ENCODE assay signal across 1 cellular context in the genomic region with DNA sequence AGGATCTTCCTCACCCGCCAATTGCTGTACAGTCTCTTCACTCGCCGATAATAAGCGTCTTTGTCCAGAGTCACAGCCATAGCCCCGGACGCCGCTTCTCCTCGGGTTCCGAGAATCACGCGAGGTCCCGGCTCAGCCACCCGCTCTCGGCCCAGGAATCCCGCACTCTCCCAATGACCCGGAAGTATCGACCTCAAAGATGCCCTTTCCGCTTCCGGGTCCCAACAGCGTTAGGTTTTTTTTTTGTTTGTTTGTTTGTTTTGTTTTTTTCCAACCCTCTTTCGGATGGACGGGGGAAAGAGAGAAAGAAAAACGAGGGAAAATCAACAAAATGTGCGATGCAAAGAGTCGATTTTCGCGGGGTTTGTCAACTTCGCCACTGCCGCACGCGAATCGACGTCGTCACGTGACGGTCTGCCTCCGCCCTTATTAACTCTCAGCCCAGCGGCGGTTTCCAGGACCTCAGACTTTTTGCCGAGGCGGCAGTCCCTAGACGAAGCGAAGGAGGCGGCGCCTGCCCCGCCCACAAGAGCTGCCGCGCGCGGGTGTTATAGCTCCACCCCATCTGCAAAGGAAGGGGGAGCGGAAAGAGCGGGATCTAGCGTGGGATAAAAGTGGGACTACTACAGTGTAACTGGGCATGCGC.
A peak's percentile ranks its signal among the peaks of the same experiment; 100 is the strongest.
TF ChIP-seq lines count a peak whose summit lies in the region.

TSS of gene SUPT16H (minus strand) at position 172 of the 646 bp plus-strand sequence. CDS start at position 80, 92 bp downstream.

TF ChIP-seq in H1, 55 proteins besides CTCF, POLR2A, EP300 and RAD21:
- TF ChIP-seq TAF7 (optimal IDR thresholded peaks at IDR 0.05; ENCODE audit: borderline replicate concordance, low read depth, low read length) (peak; percentile 33), KDM4A (IDR thresholded peaks at IDR 0.05; ENCODE audit: low read depth, low read length, severe bottlenecking) (peak; percentile 50), ATF3 (IDR thresholded peaks at IDR 0.05; ENCODE audit: insufficient read depth, low read depth, low read length) (peak; percentile 83), BCL11A (IDR thresholded peaks at IDR 0.05; ENCODE audit: low read depth in 2 of 2, low read length in 2 of 2) (no peak), RFX5 (IDR thresholded peaks at IDR 0.05; ENCODE audit: borderline replicate concordance, low read depth, low read length) (no peak), GABPA (IDR thresholded peaks at IDR 0.05; ENCODE audit: borderline replicate concordance, insufficient read depth, low read length) (peak; percentile 94), BRCA1 (IDR thresholded peaks at IDR 0.05; ENCODE audit: low read depth, low read length) (peak; percentile 78), ZNF274 (IDR thresholded peaks at IDR 0.05; ENCODE audit: borderline replicate concordance, extremely low read depth, low read length) (no peak), CHD2 (IDR thresholded peaks at IDR 0.05; ENCODE audit: low read length) (peak; percentile 89), FOSL1 (IDR thresholded peaks at IDR 0.05; ENCODE audit: insufficient read depth, low read depth, low read length) (no peak), SP4 (IDR thresholded peaks at IDR 0.05; ENCODE audit: low read length) (peak; percentile 53; the same call in 1 of the 2 replicates), BACH1 (IDR thresholded peaks at IDR 0.05; ENCODE audit: low read length) (peak; percentile 76), KDM5A (IDR thresholded peaks at IDR 0.05; ENCODE audit: low read length) (no peak), TEAD4 (IDR thresholded peaks at IDR 0.05; ENCODE audit: low read depth, low read length) (0 out of 2 replicates have a peak, but pooled peaks have one; percentile 21), TCF12 (IDR thresholded peaks at IDR 0.05; ENCODE audit: low read depth, low read length) (no peak), PHF8 (conservative IDR thresholded peaks at IDR 0.05; ENCODE audit: low read depth, low read length) (peak; percentile 85), CTBP2 (IDR thresholded peaks at IDR 0.05; ENCODE audit: borderline replicate concordance, insufficient read depth, insufficient read length, low read length) (peak; percentile 53), SIN3A (conservative IDR thresholded peaks at IDR 0.05 in 1 of 2, IDR thresholded peaks at IDR 0.05 in 1 of 2; ENCODE audit: low read depth in 1 of 2, low read length in 2 of 2) (peak; percentile 15 to 34; a peak in 1 of 4 replicates), SP1 (IDR thresholded peaks at IDR 0.05; ENCODE audit: low read depth, low read length) (peak; percentile 39; the same call in 1 of the 2 replicates), TBP (IDR thresholded peaks at IDR 0.05; ENCODE audit: low read depth, low read length) (peak; percentile 65), POLR2AphosphoS5 (IDR thresholded peaks at IDR 0.05; ENCODE audit: low read depth, low read length) (peak; percentile 86), ASH2L (IDR thresholded peaks at IDR 0.05; ENCODE audit: low read length) (peak; percentile 89), E2F6 (IDR thresholded peaks at IDR 0.05) (peak; percentile 72), GTF2F1 (IDR thresholded peaks at IDR 0.05; ENCODE audit: borderline replicate concordance, low read depth, low read length) (0 out of 2 replicates have a peak, but pooled peaks have one; percentile 51), NRF1 (IDR thresholded peaks at IDR 0.05; ENCODE audit: low read depth, low read length) (peak; percentile 39; the same call in 1 of the 2 replicates), CREB1 (IDR thresholded peaks at IDR 0.05) (peak; percentile 44; the same call in 1 of the 2 replicates), KDM1A (IDR thresholded peaks at IDR 0.05; ENCODE audit: borderline replicate concordance, low read length) (no peak), TAF1 (IDR thresholded peaks at IDR 0.05; ENCODE audit: low read depth, low read length) (peak; percentile 89)
- TF ChIP-seq, protein P1, sequence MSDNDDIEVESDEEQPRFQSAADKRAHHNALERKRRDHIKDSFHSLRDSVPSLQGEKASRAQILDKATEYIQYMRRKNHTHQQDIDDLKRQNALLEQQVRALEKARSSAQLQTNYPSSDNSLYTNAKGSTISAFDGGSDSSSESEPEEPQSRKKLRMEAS (IDR thresholded peaks at IDR 0.05), result peak; percentile 80
- TF ChIP-seq, protein P2, sequence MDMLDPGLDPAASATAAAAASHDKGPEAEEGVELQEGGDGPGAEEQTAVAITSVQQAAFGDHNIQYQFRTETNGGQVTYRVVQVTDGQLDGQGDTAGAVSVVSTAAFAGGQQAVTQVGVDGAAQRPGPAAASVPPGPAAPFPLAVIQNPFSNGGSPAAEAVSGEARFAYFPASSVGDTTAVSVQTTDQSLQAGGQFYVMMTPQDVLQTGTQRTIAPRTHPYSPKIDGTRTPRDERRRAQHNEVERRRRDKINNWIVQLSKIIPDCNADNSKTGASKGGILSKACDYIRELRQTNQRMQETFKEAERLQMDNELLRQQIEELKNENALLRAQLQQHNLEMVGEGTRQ (IDR thresholded peaks at IDR 0.05; ENCODE audit: low read length), result peak; percentile 94
